In the genomic region with DNA sequence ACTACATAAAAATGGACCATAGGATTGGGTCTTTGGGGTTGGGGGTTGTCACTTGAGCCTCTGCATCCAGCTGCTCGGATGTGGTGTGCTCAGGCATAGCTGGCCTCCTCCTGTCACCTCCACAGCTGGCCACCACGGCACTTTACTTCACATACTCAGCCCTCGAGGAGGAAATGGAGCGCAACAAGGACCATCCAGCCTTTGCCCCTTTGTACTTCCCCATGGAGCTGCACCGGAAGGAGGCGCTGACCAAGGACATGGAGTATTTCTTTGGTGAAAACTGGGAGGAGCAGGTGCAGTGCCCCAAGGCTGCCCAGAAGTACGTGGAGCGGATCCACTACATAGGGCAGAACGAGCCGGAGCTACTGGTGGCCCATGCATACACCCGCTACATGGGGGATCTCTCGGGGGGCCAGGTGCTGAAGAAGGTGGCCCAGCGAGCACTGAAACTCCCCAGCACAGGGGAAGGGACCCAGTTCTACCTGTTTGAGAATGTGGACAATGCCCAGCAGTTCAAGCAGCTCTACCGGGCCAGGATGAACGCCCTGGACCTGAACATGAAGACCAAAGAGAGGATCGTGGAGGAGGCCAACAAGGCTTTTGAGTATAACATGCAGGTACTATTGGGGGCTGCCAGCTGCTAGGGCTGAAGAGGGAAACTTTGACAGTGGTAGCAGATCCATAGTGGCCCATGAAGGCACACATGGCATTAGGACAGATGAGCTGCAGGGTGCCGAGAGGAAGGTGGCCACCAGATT, we compare ENCODE assay signal across 1 cellular context.
TF ChIP-seq lines count a peak whose summit lies in the region.

No MANE protein-coding gene starts in this region.

TF ChIP-seq in endothelial cell of umbilical vein, 7 proteins besides CTCF, POLR2A, EP300 and RAD21:
- TF ChIP-seq GATA2 (IDR thresholded peaks at IDR 0.05; ENCODE audit: insufficient read depth, insufficient read length, low read depth, low read length) (no peak), MYC (IDR thresholded peaks at IDR 0.05; ENCODE audit: low read depth, low read length) (no peak), EZH2 (IDR thresholded peaks at IDR 0.05; ENCODE audit: borderline replicate concordance, low read depth, low read length, severe bottlenecking) (no peak), MAX (IDR thresholded peaks at IDR 0.05; ENCODE audit: insufficient read depth, insufficient read length) (no peak), POLR2AphosphoS5 (IDR thresholded peaks at IDR 0.05; ENCODE audit: insufficient read depth, low read depth, low read length) (no peak)
